19 cellular contexts compared by ENCODE assay signal in genomic region chr1:6000444-6001288, GRCh38. TPM values are rescaled to one million over a fixed set of nuclear protein-coding genes. Genes with fewer than 3 reads are reported as not detected.
A peak's percentile ranks its signal among the peaks of the same experiment; 100 is the strongest.
DNase-seq lines count a peak whose midpoint lies in the region; ATAC-seq and TF ChIP-seq lines count a peak whose summit lies in the region.
"Had no signal": no experiment of that assay in that cellular context is flagged by ENCODE, and none has a peak within 500 bp of the region (broad histone marks: within the 10 kb centered on the region; RNA-seq: fewer than 3 reads in every experiment).

No MANE protein-coding gene starts in this region.

- H3K4ac ChIP-seq in neuronal stem cell (ENCODE audit: low read length): no peak overlapping the region

- H3K27ac Mint-ChIP-seq in CD8-positive, alpha-beta memory T cell: peak overlapping the region in 6 of 8 donors; percentile 23 to 73 (median 48)
- H3K27ac Mint-ChIP-seq in glutamatergic neuron (ENCODE audit: unreplicated experiment): peak overlapping the region; percentile 22
- H3K27ac Mint-ChIP-seq: CD8-positive, alpha-beta T cell; nephron; stimulated activated memory B cell treated with anti-CD40 and anti-IgM and Interleukin-4, amounts not matched to agents 10 μg/mL and 1 μg/mL and 100 μg/mL, for 72 hours had no signal

- no CpG with 5 or more reads among the region's 17 CpGs for WGBS in neuronal stem cell (ENCODE audit: extremely low coverage in 2 of 2, insufficient read length in 2 of 2, insufficient replicate concordance in 1 of 2), 2 donors

- H3K79me1 ChIP-seq in neuronal stem cell (ENCODE audit: low read depth, low read length): peaks cover 2% of the 10 kb centered on the region

- no peaks in the 10 kb centered on the region for H3K27me3 Mint-ChIP-seq in CD8-positive, alpha-beta memory T cell
- H3K27me3 Mint-ChIP-seq in glutamatergic neuron (ENCODE audit: unreplicated experiment): peaks cover 11% of the 10 kb centered on the region
- H3K27me3 Mint-ChIP-seq: stimulated activated memory B cell treated with anti-CD40 and anti-IgM and Interleukin-4, amounts not matched to agents 10 μg/mL and 1 μg/mL and 100 μg/mL, for 72 hours had no signal

- H2BK120ac ChIP-seq in neuronal stem cell (ENCODE audit: low read depth, low read length): no peak overlapping the region

- H3K9me3 Mint-ChIP-seq in CD8-positive, alpha-beta memory T cell: no peaks in the 10 kb centered on the region
- H3K9me3 Mint-ChIP-seq in glutamatergic neuron (ENCODE audit: unreplicated experiment): peaks cover 5% of the 10 kb centered on the region
- H3K9me3 Mint-ChIP-seq: CD8-positive, alpha-beta T cell; nephron; stimulated activated memory B cell treated with anti-CD40 and anti-IgM and Interleukin-4, amounts not matched to agents 10 μg/mL and 1 μg/mL and 100 μg/mL, for 72 hours had no signal

- no peak for ATAC-seq in RWPE2 (ENCODE audit: low read depth)
- ATAC-seq: CD8-positive, alpha-beta T cell; stimulated activated memory B cell treated with anti-CD40 and anti-IgM and Interleukin-4, amounts not matched to agents 10 μg/mL and 1 μg/mL and 100 μg/mL, for 72 hours had no signal

- H3K36me3 Mint-ChIP-seq in CD8-positive, alpha-beta memory T cell: peaks cover 0 to 27% (median 0%) of the 10 kb centered on the region in 3 donors
- no peaks in the 10 kb centered on the region for H3K36me3 Mint-ChIP-seq in glutamatergic neuron (ENCODE audit: unreplicated experiment)

- no peak overlapping the region for H3K4me2 ChIP-seq in neuronal stem cell (ENCODE audit: insufficient read depth, low read length, poor library complexity, severe bottlenecking)

- no peak for TF ChIP-seq CTCF in RWPE2 (IDR thresholded peaks at IDR 0.05; ENCODE audit: poor library complexity, severe bottlenecking)
- no peak for TF ChIP-seq CTCF in glutamatergic neuron (IDR thresholded peaks at IDR 0.05; ENCODE audit: partially characterized antibody, unreplicated experiment)

- H3K18ac ChIP-seq in neuronal stem cell (ENCODE audit: low read length): peak overlapping the region; percentile 86

- no peak overlapping the region for H4K91ac ChIP-seq in neuronal stem cell (ENCODE audit: low read depth, low read length, poor library complexity)

- H3K9ac ChIP-seq in neuronal stem cell (ENCODE audit: low read depth, low read length, poor library complexity): peak overlapping the region; percentile 37

- CTCF ChIA-PET in CD8-positive, alpha-beta memory T cell (lab: Charles Lee): no interaction called here

- H3K4me3 Mint-ChIP-seq in CD8-positive, alpha-beta memory T cell: no peak overlapping the region
- H3K4me3 Mint-ChIP-seq in glutamatergic neuron (ENCODE audit: unreplicated experiment): peak overlapping the region; percentile 34
- H3K4me3 Mint-ChIP-seq: CD8-positive, alpha-beta T cell; stimulated activated memory B cell treated with anti-CD40 and anti-IgM and Interleukin-4, amounts not matched to agents 10 μg/mL and 1 μg/mL and 100 μg/mL, for 72 hours had no signal

- peak overlapping the region; percentile 61 for H2BK15ac ChIP-seq in neuronal stem cell (ENCODE audit: low read length)

- H2BK5ac ChIP-seq in neuronal stem cell (ENCODE audit: low read length): peak overlapping the region; percentile 32

- H3K23ac ChIP-seq in neuronal stem cell (ENCODE audit: low read depth, low read length, poor library complexity): peak overlapping the region; percentile 60

- H3K14ac ChIP-seq in neuronal stem cell (ENCODE audit: low read length): no peak overlapping the region

- H3K9me3 ChIP-seq in CD8-positive, alpha-beta memory T cell (ENCODE audit: low read length): no peaks in the 10 kb centered on the region
- H3K9me3 ChIP-seq in RWPE2 (ENCODE audit: severe bottlenecking) (no peaks in the 10 kb centered on the region), neuronal stem cell (replicated peaks in 1 of 2; ENCODE audit: control insufficient read depth in 2 of 2, insufficient read depth in 1 of 2, low read depth in 1 of 2, low read length in 2 of 2) (no peaks in the 10 kb centered on the region)
- H3K9me3 ChIP-seq: suprapubic skin had no signal

- no peaks in the 10 kb centered on the region for H3K36me3 ChIP-seq in CD8-positive, alpha-beta memory T cell (ENCODE audit: insufficient read depth, low read length)
- no peaks in the 10 kb centered on the region for H3K36me3 ChIP-seq in RWPE2 (ENCODE audit: low read depth)
- no peaks in the 10 kb centered on the region for H3K36me3 ChIP-seq in neuronal stem cell (replicated peaks in 1 of 2; ENCODE audit: control insufficient read depth in 2 of 2, insufficient read depth in 2 of 2, low read length in 2 of 2)
- H3K36me3 ChIP-seq: suprapubic skin had no signal

- H4K8ac ChIP-seq in neuronal stem cell (ENCODE audit: low read depth, low read length): no peak overlapping the region

- H3K4me3 ChIP-seq in CD8-positive, alpha-beta memory T cell (ENCODE audit: low read length): no peak overlapping the region
- no peak overlapping the region for H3K4me3 ChIP-seq in RWPE2 (ENCODE audit: severe bottlenecking)
- peak overlapping the region in 1 of 2 donors; percentile 38 for H3K4me3 ChIP-seq in neuronal stem cell (ENCODE audit: low read length in 2 of 2)
- H3K4me3 ChIP-seq: coronary artery, suprapubic skin had no signal

- POLR2A ChIA-PET in CD8-positive, alpha-beta memory T cell (lab: Charles Lee): no interaction called here

- peaks cover 32 to 73% (median 40%) of the 10 kb centered on the region in 3 donors for H3K4me1 Mint-ChIP-seq in CD8-positive, alpha-beta memory T cell
- peaks cover 19% of the 10 kb centered on the region for H3K4me1 Mint-ChIP-seq in glutamatergic neuron (ENCODE audit: low read depth, unreplicated experiment)

- no peaks in the 10 kb centered on the region for H3K27me3 ChIP-seq in CD8-positive, alpha-beta memory T cell (ENCODE audit: insufficient read depth, low read length, poor library complexity, severe bottlenecking)
- H3K27me3 ChIP-seq in RWPE2 (ENCODE audit: insufficient read depth, poor library complexity, severe bottlenecking) (no peaks in the 10 kb centered on the region), neuronal stem cell (ENCODE audit: control insufficient read depth in 3 of 3, insufficient read depth in 3 of 3, low read depth in 1 of 3, low read length in 3 of 3) (peaks cover 0 to 6% (median 0%) of the 10 kb centered on the region in 3 experiments)
- H3K27me3 ChIP-seq: suprapubic skin had no signal

- no peak overlapping the region for H3K27ac ChIP-seq in CD8-positive, alpha-beta memory T cell (ENCODE audit: low read depth, low read length)
- H3K27ac ChIP-seq in RWPE2 (ENCODE audit: poor library complexity, severe bottlenecking) (no peak overlapping the region), neuronal stem cell (replicated peaks; ENCODE audit: low read length) (no peak overlapping the region)
- H3K27ac ChIP-seq: coronary artery, suprapubic skin had no signal

- peak overlapping the region; percentile 1 for H2BK12ac ChIP-seq in neuronal stem cell (ENCODE audit: low read length)

- H2AK5ac ChIP-seq in neuronal stem cell (ENCODE audit: low read depth, low read length): peak overlapping the region; percentile 85

- no peak for DNase-seq in CD8-positive, alpha-beta memory T cell
- DNase-seq in RWPE2 (ENCODE audit: low spot score): peak; percentile 39
- peak; percentile 12 for DNase-seq in glutamatergic neuron
- DNase-seq in neuronal stem cell (ENCODE audit: low spot score): no peak
- no peak for DNase-seq in KG1 (lab: John Stamatoyannopoulos, UW)
- DNase-seq in HUDEP-2 (lab: John Stamatoyannopoulos, UW; ENCODE audit: unreplicated experiment in 76 of 76): no peak
- no peak for DNase-seq in AG20443 (ENCODE audit: low spot score)
- DNase-seq: activated CD8-positive, alpha-beta memory T cell treated with anti-CD3 and anti-CD28 coated beads for 24 hours; CD8-positive, alpha-beta T cell; Kasumi-1; midbrain; NCI-H1694 treated with DMSO at 0.1 percent for 48 hours; NCI-H524 treated with DMSO at 0.1 percent for 48 hours; RPMI8226; stimulated activated CD4-positive, alpha-beta T cell treated with anti-CD3 and anti-CD28 coated beads, Interleukin-1b, Interleukin-23, amount 100 ng/mL, for 48 hours had no signal

- peaks cover 1% of the 10 kb centered on the region for H3K4me1 ChIP-seq in CD8-positive, alpha-beta memory T cell (ENCODE audit: insufficient read depth, low read length)
- H3K4me1 ChIP-seq in RWPE2 (ENCODE audit: insufficient read depth, poor library complexity, severe bottlenecking) (no peaks in the 10 kb centered on the region), neuronal stem cell (ENCODE audit: control insufficient read depth in 2 of 2, insufficient read depth in 1 of 2, low read depth in 1 of 2, low read length in 2 of 2) (peaks cover 26 to 30% of the 10 kb centered on the region in 2 donors)
- H3K4me1 ChIP-seq: suprapubic skin had no signal

- no peak overlapping the region for H2AFZ ChIP-seq in neuronal stem cell (ENCODE audit: low read length)

RNA-seq across cellular contexts. Expression of gene NPHP4, which starts 8.4 kb away (rescaled TPM):
- total RNA-seq in CD8-positive, alpha-beta memory T cell: 10 to 100 TPM; 11.2 to 11.5 TPM
- polyA plus RNA-seq in CD8-positive, alpha-beta memory T cell: 1.2 TPM
- 28.4 TPM for total RNA-seq in glutamatergic neuron (ENCODE audit: unreplicated experiment)
- 9.7 TPM for polyA plus RNA-seq in neuronal stem cell (2013, experiment 1 of 2)
- polyA plus RNA-seq in neuronal stem cell (2013, experiment 2 of 2): 9.5 TPM

RNA-seq across cellular contexts. Expression of gene KCNAB2, which starts 45.0 kb away (rescaled TPM):
- total RNA-seq in CD8-positive, alpha-beta memory T cell: 100 to 1,000 TPM; 171 TPM
- 52.6 TPM for polyA plus RNA-seq in CD8-positive, alpha-beta memory T cell
- total RNA-seq in glutamatergic neuron (ENCODE audit: unreplicated experiment): 20.4 TPM
- polyA plus RNA-seq in neuronal stem cell (2013, experiment 1 of 2): 5.4 TPM
- polyA plus RNA-seq in neuronal stem cell (2013, experiment 2 of 2): 6.0 TPM

Comparison
In these comparisons a context has a peak if more than half of its experiments do, and no peak if none do; other contexts are left out.
1. DNase-seq: peak in RWPE2 (single experiment) and glutamatergic neuron (single experiment); none in CD8-positive, alpha-beta memory T cell (0 of 5), neuronal stem cell (single experiment), KG1 (single experiment), HUDEP-2 (0 of 76) and AG20443 (single experiment).